Comparison of ENCODE assay signal across 8 cellular contexts in genomic region chr14:80992580-80992979, GRCh38. TPM values are rescaled to one million over a fixed set of nuclear protein-coding genes. Genes with fewer than 3 reads are reported as not detected.
"Had no signal": no experiment of that assay in that cellular context is flagged by ENCODE, and none has a peak within 500 bp of the region (broad histone marks: within the 10 kb centered on the region; RNA-seq: fewer than 3 reads in every experiment).

No MANE protein-coding gene starts in this region.

- DNase-seq: H9, HCEC 1CT had no signal

- H3K4me2 ChIP-seq: GM23338 had no signal

- ATAC-seq: GM23338 had no signal

- H2AFZ ChIP-seq: GM23338 had no signal

- H3K4me3 ChIP-seq: GM23338 had no signal

- FAIRE-seq: H1, H54, HTR-8/SVneo had no signal

RNA-seq across cellular contexts. Expression of gene TSHR, which starts 37.2 kb away (rescaled TPM):
- total RNA-seq: H1, H9, HT-29 had no signal
- polyA plus RNA-seq: IgD-negative memory B cell had no signal
